1 cellular context compared by ENCODE assay signal in genomic region chr17:8464941-8465340, GRCh38.
TF ChIP-seq lines count a peak whose summit lies in the region.

No MANE protein-coding gene starts in this region.

TF ChIP-seq in HepG2, 621 proteins besides CTCF, POLR2A, EP300 and RAD21 (continued from another document and continues in another):
- TF ChIP-seq ARID5B (CRISPR knock-in tag; IDR thresholded peaks at IDR 0.05) (0 out of 2 replicates have a peak, but pooled peaks have one; percentile 11), KLF11 (CRISPR knock-in tag; IDR thresholded peaks at IDR 0.05) (no peak), ZBTB34 (CRISPR knock-in tag; IDR thresholded peaks at IDR 0.05) (no peak), ZNF33B (CRISPR knock-in tag; IDR thresholded peaks at IDR 0.05) (no peak), ISL2 (CRISPR knock-in tag; IDR thresholded peaks at IDR 0.05) (no peak), DBP (CRISPR knock-in tag; IDR thresholded peaks at IDR 0.05; ENCODE audit: not compliant biosample characterization) (no peak), ZNF333 (CRISPR knock-in tag; IDR thresholded peaks at IDR 0.05; ENCODE audit: borderline replicate concordance) (no peak), TBX3 (IDR thresholded peaks at IDR 0.05; ENCODE audit: borderline replicate concordance) (no peak), ZNF589 (CRISPR knock-in tag; conservative IDR thresholded peaks at IDR 0.05) (no peak), THAP11 (CRISPR knock-in tag; IDR thresholded peaks at IDR 0.05) (no peak), ZNF33A (CRISPR knock-in tag; IDR thresholded peaks at IDR 0.05; ENCODE audit: borderline replicate concordance) (no peak), ZNF678 (CRISPR knock-in tag; IDR thresholded peaks at IDR 0.05) (no peak), NR2F6 (IDR thresholded peaks at IDR 0.05) (peak; percentile 22; the same call in 1 of the 2 replicates), NR2F6 (CRISPR knock-in tag; IDR thresholded peaks at IDR 0.05) (no peak), MAFF (IDR thresholded peaks at IDR 0.05; ENCODE audit: low read depth, low read length) (no peak), FOXK1 (CRISPR knock-in tag; IDR thresholded peaks at IDR 0.05; ENCODE audit: borderline replicate concordance, low read depth) (no peak), MXD4 (CRISPR knock-in tag; IDR thresholded peaks at IDR 0.05) (0 out of 2 replicates have a peak, but pooled peaks have one; percentile 27), TCF7L2 (IDR thresholded peaks at IDR 0.05; ENCODE audit: low read depth, low read length) (no peak), RFXANK (CRISPR knock-in tag; IDR thresholded peaks at IDR 0.05) (no peak), ZBTB2 (CRISPR knock-in tag; IDR thresholded peaks at IDR 0.05; ENCODE audit: low read depth) (no peak), ZNF574 (CRISPR knock-in tag; IDR thresholded peaks at IDR 0.05) (0 out of 2 replicates have a peak, but pooled peaks have one; percentile 22), JARID2 (CRISPR knock-in tag; IDR thresholded peaks at IDR 0.05; ENCODE audit: insufficient replicate concordance) (no peak), ZNF800 (CRISPR knock-in tag; IDR thresholded peaks at IDR 0.05) (no peak), HNF4A (CRISPR knock-in tag; IDR thresholded peaks at IDR 0.05) (peak; percentile 39), HMGXB4 (CRISPR knock-in tag; IDR thresholded peaks at IDR 0.05; ENCODE audit: borderline replicate concordance in 1 of 2, low read depth in 1 of 2) (no peak), ZIK1 (CRISPR knock-in tag; IDR thresholded peaks at IDR 0.05; ENCODE audit: borderline replicate concordance, low read depth) (no peak), ZBTB8A (CRISPR knock-in tag; IDR thresholded peaks at IDR 0.05; ENCODE audit: borderline replicate concordance, low read depth) (no peak), ONECUT2 (CRISPR knock-in tag; IDR thresholded peaks at IDR 0.05) (no peak), MAX (IDR thresholded peaks at IDR 0.05) (0 out of 2 replicates have a peak, but pooled peaks have one; percentile 23), BHLHE40 (IDR thresholded peaks at IDR 0.05; ENCODE audit: low read length) (no peak), NR0B2 (CRISPR knock-in tag; IDR thresholded peaks at IDR 0.05) (peak; percentile 47; the same call in 1 of the 2 replicates), ZNF263 (CRISPR knock-in tag; IDR thresholded peaks at IDR 0.05) (0 out of 2 replicates have a peak, but pooled peaks have one; percentile 42), POGZ (CRISPR knock-in tag; IDR thresholded peaks at IDR 0.05) (no peak), BRF2 (CRISPR knock-in tag; IDR thresholded peaks at IDR 0.05) (no peak), ZBTB14 (CRISPR knock-in tag; IDR thresholded peaks at IDR 0.05) (no peak), PCBP1 (IDR thresholded peaks at IDR 0.05; ENCODE audit: borderline replicate concordance, low read depth, low read length) (no peak), MYPOP (CRISPR knock-in tag; IDR thresholded peaks at IDR 0.05) (no peak), MTA3 (CRISPR knock-in tag; IDR thresholded peaks at IDR 0.05) (no peak), SOX6 (IDR thresholded peaks at IDR 0.05) (no peak), SOX6 (CRISPR knock-in tag; IDR thresholded peaks at IDR 0.05) (peak; percentile 18; the same call in 1 of the 2 replicates), AGO2 (optimal IDR thresholded peaks at IDR 0.05; ENCODE audit: low read depth, low read length) (no peak), NCOA5 (CRISPR knock-in tag; IDR thresholded peaks at IDR 0.05) (no peak), ZMYM2 (CRISPR knock-in tag; IDR thresholded peaks at IDR 0.05) (no peak), ZNF124 (CRISPR knock-in tag; IDR thresholded peaks at IDR 0.05) (no peak)
